In genomic region chr6:98871821-98872220, GRCh38 we compare ENCODE assay signal across 18 cellular contexts. TPM values are rescaled to one million over a fixed set of nuclear protein-coding genes. Genes with fewer than 3 reads are reported as not detected.
DNase-seq lines count a peak whose midpoint lies in the region; ATAC-seq, FAIRE-seq and TF ChIP-seq lines count a peak whose summit lies in the region.
"Had no signal": no experiment of that assay in that cellular context is flagged by ENCODE, and none has a peak within 500 bp of the region (broad histone marks: within the 10 kb centered on the region; RNA-seq: fewer than 3 reads in every experiment).

No MANE protein-coding gene starts in this region.

- H3K27ac Mint-ChIP-seq in naive thymus-derived CD4-positive, alpha-beta T cell: no peak overlapping the region
- H3K27ac Mint-ChIP-seq: CD4-positive, alpha-beta memory T cell; HFFc6 had no signal

- peaks cover 11 to 48% (median 42%) of the 10 kb centered on the region in 5 donors for H3K36me3 Mint-ChIP-seq in naive thymus-derived CD4-positive, alpha-beta T cell

- peaks cover 0 to 16% (median 0%) of the 10 kb centered on the region in 3 experiments for H3K36me3 ChIP-seq in naive thymus-derived CD4-positive, alpha-beta T cell (ENCODE audit: control insufficient read depth in 2 of 3, insufficient read depth in 3 of 3, low read length in 3 of 3)
- H3K36me3 ChIP-seq: HAP-1 had no signal

- no peak overlapping the region for H3K4me3 Mint-ChIP-seq in naive thymus-derived CD4-positive, alpha-beta T cell
- H3K4me3 Mint-ChIP-seq: CD4-positive, alpha-beta memory T cell; HFFc6 had no signal

- FAIRE-seq in D721Med (lab: Jason Lieb, UNC) (peak; percentile 32), GM12891 (lab: Jason Lieb, UNC) (no peak)
- FAIRE-seq: GM12878, GM18507, H54 had no signal

- H3K27me3 ChIP-seq in foreskin keratinocyte: no peaks in the 10 kb centered on the region
- H3K27me3 ChIP-seq in naive thymus-derived CD4-positive, alpha-beta T cell (ENCODE audit: control insufficient read depth in 2 of 2, insufficient read depth in 2 of 2, low read length in 2 of 2): no peaks in the 10 kb centered on the region

- H3K27ac ChIP-seq in epithelial cell of prostate: peak overlapping the region; percentile 19
- no peak overlapping the region for H3K27ac ChIP-seq in foreskin keratinocyte
- no peak overlapping the region for H3K27ac ChIP-seq in naive thymus-derived CD4-positive, alpha-beta T cell (ENCODE audit: low read depth, low read length)

- no peak overlapping the region for H3K4me3 ChIP-seq in naive thymus-derived CD4-positive, alpha-beta T cell (ENCODE audit: low read length)
- H3K4me3 ChIP-seq: GM12878, HAP-1 had no signal

- H3K4me1 Mint-ChIP-seq in naive thymus-derived CD4-positive, alpha-beta T cell: no peaks in the 10 kb centered on the region
- H3K4me1 Mint-ChIP-seq: CD4-positive, alpha-beta memory T cell had no signal

- CTCF ChIA-PET in naive thymus-derived CD4-positive, alpha-beta T cell (lab: Charles Lee): no interaction called here

- no peaks in the 10 kb centered on the region for H3K27me3 Mint-ChIP-seq in naive thymus-derived CD4-positive, alpha-beta T cell
- H3K27me3 Mint-ChIP-seq: CD4-positive, alpha-beta memory T cell had no signal

- POLR2A ChIA-PET in naive thymus-derived CD4-positive, alpha-beta T cell (lab: Charles Lee): no interaction called here

- intact Hi-C loops in naive thymus-derived CD4-positive, alpha-beta T cell (cut with micrococcal nuclease): no loop called here

- no peak for DNase-seq in D721Med (ENCODE audit: insufficient read length, low spot score)
- DNase-seq in epithelial cell of prostate (ENCODE audit: low read depth, low spot score): no peak
- DNase-seq in foreskin keratinocyte: peak; percentile 6 to 9
- DNase-seq in naive thymus-derived CD4-positive, alpha-beta T cell: no peak
- DNase-seq in GM12891 (ENCODE audit: insufficient read length, low spot score): no peak
- DNase-seq: C1 segment of cervical spinal cord; Calu3; CD4-positive, alpha-beta memory T cell; COR-L47; GDM1; GOT3 had no signal

- peaks cover 0 to 2% (median 0%) of the 10 kb centered on the region in 11 donors for H3K9me3 Mint-ChIP-seq in naive thymus-derived CD4-positive, alpha-beta T cell
- H3K9me3 Mint-ChIP-seq: CD4-positive, alpha-beta memory T cell; HFFc6 had no signal

- peaks cover 3% of the 10 kb centered on the region for H3K4me1 ChIP-seq in foreskin keratinocyte
- no peaks in the 10 kb centered on the region for H3K4me1 ChIP-seq in naive thymus-derived CD4-positive, alpha-beta T cell (ENCODE audit: control insufficient read depth in 2 of 2, insufficient read depth in 2 of 2, low read length in 2 of 2)
- H3K4me1 ChIP-seq: HAP-1 had no signal

- no peaks in the 10 kb centered on the region for H3K9me3 ChIP-seq in naive thymus-derived CD4-positive, alpha-beta T cell (ENCODE audit: control insufficient read depth in 2 of 3, low read length in 3 of 3)
- H3K9me3 ChIP-seq: HAP-1 had no signal

- no peak for TF ChIP-seq POLR2A in GM12891 (IDR thresholded peaks at IDR 0.05; ENCODE audit: low read depth, low read length)

- no peak for ATAC-seq in foreskin keratinocyte
- no peak for ATAC-seq in naive thymus-derived CD4-positive, alpha-beta T cell
- ATAC-seq in GM19023 (IDR thresholded peaks at IDR 0.05; ENCODE audit: unreplicated experiment): no peak
- ATAC-seq: GM12878 had no signal

- TF ChIP-seq CTCF in D721Med (IDR thresholded peaks at IDR 0.05; ENCODE audit: insufficient read depth, missing control alignments): no peak
- TF ChIP-seq CTCF in foreskin keratinocyte (conservative IDR thresholded peaks at IDR 0.05): no peak

TF ChIP-seq in GM12891, 5 proteins besides CTCF, POLR2A, EP300 and RAD21:
- no peak for TF ChIP-seq TAF1 (IDR thresholded peaks at IDR 0.05; ENCODE audit: low read depth, low read length)
- TF ChIP-seq POLR2AphosphoS5 (IDR thresholded peaks at IDR 0.05; ENCODE audit: low read depth, low read length): no peak
- TF ChIP-seq POU2F2 (IDR thresholded peaks at IDR 0.05; ENCODE audit: low read depth, low read length): no peak
- no peak for TF ChIP-seq PAX5 (IDR thresholded peaks at IDR 0.05; ENCODE audit: insufficient read depth, low read length, severe bottlenecking)
- no peak for TF ChIP-seq SPI1 (IDR thresholded peaks at IDR 0.05; ENCODE audit: low read depth, low read length)

RNA-seq across cellular contexts. Expression of gene POU3F2, which starts 37.4 kb away (rescaled TPM):
- not detected in 2 replicates for total RNA-seq in foreskin keratinocyte
- not detected in 2 replicates for polyA plus RNA-seq in foreskin keratinocyte
- not detected for total RNA-seq in naive thymus-derived CD4-positive, alpha-beta T cell
- polyA plus RNA-seq in naive thymus-derived CD4-positive, alpha-beta T cell: not detected
- not detected for polyA plus RNA-seq in GM12891 (2012; ENCODE audit: low read depth, missing spikeins)
- total RNA-seq: Calu3; CD4-positive, alpha-beta memory T cell; GM12878 had no signal
- polyA plus RNA-seq: BJ; CD4-positive, alpha-beta memory T cell; GM12878 had no signal

Comparison
In these comparisons a context has a peak if more than half of its experiments do, and no peak if none do; other contexts are left out.
1. DNase-seq: peak in foreskin keratinocyte (2 of 2); none in D721Med (single experiment), epithelial cell of prostate (single experiment), naive thymus-derived CD4-positive, alpha-beta T cell (0 of 9) and GM12891 (single experiment).